Comparison of ENCODE assay signal across 14 cellular contexts in genomic region chr21:43360441-43361126, GRCh38.
DNase-seq lines count a peak whose midpoint lies in the region; ATAC-seq and TF ChIP-seq lines count a peak whose summit lies in the region.
"Had no signal": no experiment of that assay in that cellular context is flagged by ENCODE, and none has a peak within 500 bp of the region (broad histone marks: within the 10 kb centered on the region; RNA-seq: fewer than 3 reads in every experiment).

No MANE protein-coding gene starts in this region.

- peaks cover 2% of the 10 kb centered on the region for H3K27me3 Mint-ChIP-seq in activated CD8-positive, alpha-beta memory T cell treated with anti-CD3 and anti-CD28 coated beads, Interleukin-2, amount 10 ng/mL, durations not matched to agents 7 days and 5 days
- H3K27me3 Mint-ChIP-seq in T-cell = no peaks in the 10 kb centered on the region
- peaks cover 8 to 21% (median 20%) of the 10 kb centered on the region in 3 donors for H3K27me3 Mint-ChIP-seq in immature natural killer cell (ENCODE audit: low read depth in 3 of 3)
- H3K27me3 Mint-ChIP-seq in stimulated activated naive B cell treated with anti-CD40 and anti-IgM and Interleukin-4, amounts not matched to agents 10 μg/mL and 1 μg/mL and 100 μg/mL, for 72 hours = no peaks in the 10 kb centered on the region
- H3K27me3 Mint-ChIP-seq in progenitor cell of endocrine pancreas = peaks cover 26% of the 10 kb centered on the region

- CTCF ChIA-PET in activated CD8-positive, alpha-beta memory T cell treated with anti-CD3 and anti-CD28 coated beads, Interleukin-2, amount 10 ng/mL, durations not matched to agents 7 days and 5 days (lab: Charles Lee) = no interaction called here
- CTCF ChIA-PET in T-cell (lab: Charles Lee) = no interaction called here

- H3K4me3 Mint-ChIP-seq in activated CD8-positive, alpha-beta memory T cell treated with anti-CD3 and anti-CD28 coated beads, Interleukin-2, amount 10 ng/mL, durations not matched to agents 7 days and 5 days = peak overlapping the region; percentile 76
- H3K4me3 Mint-ChIP-seq in T-cell = peak overlapping the region in 2 of 3 donors; percentile 73 to 82
- H3K4me3 Mint-ChIP-seq in immature natural killer cell = peak overlapping the region in 2 of 5 donors; percentile 50 to 80
- H3K4me3 Mint-ChIP-seq in stimulated activated naive B cell treated with anti-CD40 and anti-IgM and Interleukin-4, amounts not matched to agents 10 μg/mL and 1 μg/mL and 100 μg/mL, for 72 hours = no peak overlapping the region
- H3K4me3 Mint-ChIP-seq in progenitor cell of endocrine pancreas (ENCODE audit: low read depth) = no peak overlapping the region

- no peak for DNase-seq in activated CD8-positive, alpha-beta memory T cell treated with anti-CD3 and anti-CD28 coated beads, Interleukin-2, amount 10 ng/mL, durations not matched to agents 7 days and 5 days
- no peak for DNase-seq in activated CD8-positive, alpha-beta memory T cell treated with anti-CD3 and anti-CD28 coated beads for 24 hours
- DNase-seq in T-cell (no peak), immature natural killer cell (no peak), progenitor cell of endocrine pancreas (ENCODE audit: low spot score, unreplicated experiment) (no peak)
- no peak for DNase-seq in stimulated activated naive B cell treated with anti-CD40 and anti-IgM and Interleukin-4, amounts not matched to agents 10 μg/mL and 1 μg/mL and 100 μg/mL, for 72 hours
- DNase-seq: ACHN; NCI-H774; nucleus accumbens; stimulated activated CD4-positive, alpha-beta T cell treated with anti-CD3 and anti-CD28 coated beads, Interleukin-4, amount 100 ng/mL, for 24 hours; substantia nigra; SW 1271 had no signal

- H3K9me3 Mint-ChIP-seq in activated CD8-positive, alpha-beta memory T cell treated with anti-CD3 and anti-CD28 coated beads, Interleukin-2, amount 10 ng/mL, durations not matched to agents 7 days and 5 days (ENCODE audit: low read depth) = no peaks in the 10 kb centered on the region
- H3K9me3 Mint-ChIP-seq in T-cell = no peaks in the 10 kb centered on the region
- no peaks in the 10 kb centered on the region for H3K9me3 Mint-ChIP-seq in immature natural killer cell
- no peaks in the 10 kb centered on the region for H3K9me3 Mint-ChIP-seq in stimulated activated naive B cell treated with anti-CD40 and anti-IgM and Interleukin-4, amounts not matched to agents 10 μg/mL and 1 μg/mL and 100 μg/mL, for 72 hours
- no peaks in the 10 kb centered on the region for H3K9me3 Mint-ChIP-seq in progenitor cell of endocrine pancreas (ENCODE audit: low read depth)

- POLR2A ChIA-PET in T-cell (lab: Charles Lee) = no interaction called here

- ATAC-seq in activated CD8-positive, alpha-beta memory T cell treated with anti-CD3 and anti-CD28 coated beads, Interleukin-2, amount 10 ng/mL, durations not matched to agents 7 days and 5 days = no peak
- ATAC-seq in T-cell (replicated peaks in 1 of 4) = no peak
- ATAC-seq in stimulated activated naive B cell treated with anti-CD40 and anti-IgM and Interleukin-4, amounts not matched to agents 10 μg/mL and 1 μg/mL and 100 μg/mL, for 72 hours (replicated peaks) = no peak
- no peak for ATAC-seq in HG03095 (IDR thresholded peaks at IDR 0.05; ENCODE audit: unreplicated experiment)
- ATAC-seq in GM19035 (IDR thresholded peaks at IDR 0.05; ENCODE audit: unreplicated experiment) = no peak

- no peaks in the 10 kb centered on the region for H3K36me3 Mint-ChIP-seq in activated CD8-positive, alpha-beta memory T cell treated with anti-CD3 and anti-CD28 coated beads, Interleukin-2, amount 10 ng/mL, durations not matched to agents 7 days and 5 days
- no peaks in the 10 kb centered on the region for H3K36me3 Mint-ChIP-seq in T-cell
- no peaks in the 10 kb centered on the region for H3K36me3 Mint-ChIP-seq in immature natural killer cell
- no peaks in the 10 kb centered on the region for H3K36me3 Mint-ChIP-seq in stimulated activated naive B cell treated with anti-CD40 and anti-IgM and Interleukin-4, amounts not matched to agents 10 μg/mL and 1 μg/mL and 100 μg/mL, for 72 hours
- no peaks in the 10 kb centered on the region for H3K36me3 Mint-ChIP-seq in progenitor cell of endocrine pancreas (ENCODE audit: insufficient read depth)

- no peak for TF ChIP-seq CTCF in progenitor cell of endocrine pancreas (IDR thresholded peaks at IDR 0.05; ENCODE audit: unreplicated experiment)

- H3K4me1 Mint-ChIP-seq in activated CD8-positive, alpha-beta memory T cell treated with anti-CD3 and anti-CD28 coated beads, Interleukin-2, amount 10 ng/mL, durations not matched to agents 7 days and 5 days = peaks cover 42% of the 10 kb centered on the region
- H3K4me1 Mint-ChIP-seq in T-cell (peaks cover 22 to 30% (median 23%) of the 10 kb centered on the region in 3 donors), immature natural killer cell (peaks cover 21 to 24% of the 10 kb centered on the region in 2 donors), progenitor cell of endocrine pancreas (ENCODE audit: low read depth) (peaks cover 10% of the 10 kb centered on the region)
- peaks cover 33 to 44% of the 10 kb centered on the region in 2 donors for H3K4me1 Mint-ChIP-seq in stimulated activated naive B cell treated with anti-CD40 and anti-IgM and Interleukin-4, amounts not matched to agents 10 μg/mL and 1 μg/mL and 100 μg/mL, for 72 hours

- no peak overlapping the region for H3K27ac Mint-ChIP-seq in activated CD8-positive, alpha-beta memory T cell treated with anti-CD3 and anti-CD28 coated beads, Interleukin-2, amount 10 ng/mL, durations not matched to agents 7 days and 5 days
- H3K27ac Mint-ChIP-seq in T-cell = peak overlapping the region in 1 of 2 donors; percentile 85
- H3K27ac Mint-ChIP-seq in immature natural killer cell = peak overlapping the region; percentile 17 to 99 (median 98)
- peak overlapping the region; percentile 94 for H3K27ac Mint-ChIP-seq in stimulated activated naive B cell treated with anti-CD40 and anti-IgM and Interleukin-4, amounts not matched to agents 10 μg/mL and 1 μg/mL and 100 μg/mL, for 72 hours
- H3K27ac Mint-ChIP-seq in progenitor cell of endocrine pancreas = no peak overlapping the region

Comparison
In these comparisons a context has a peak if more than half of its experiments do, and no peak if none do; other contexts are left out.
1. H3K27ac Mint-ChIP-seq: peak in immature natural killer cell (6 of 6) and stimulated activated naive B cell treated with anti-CD40 and anti-IgM and Interleukin-4, amounts not matched to agents 10 μg/mL and 1 μg/mL and 100 μg/mL, for 72 hours (single experiment); none in activated CD8-positive, alpha-beta memory T cell treated with anti-CD3 and anti-CD28 coated beads, Interleukin-2, amount 10 ng/mL, durations not matched to agents 7 days and 5 days (single experiment) and progenitor cell of endocrine pancreas (single experiment).
2. H3K4me3 Mint-ChIP-seq: peak in activated CD8-positive, alpha-beta memory T cell treated with anti-CD3 and anti-CD28 coated beads, Interleukin-2, amount 10 ng/mL, durations not matched to agents 7 days and 5 days (single experiment) and T-cell (2 of 3); none in stimulated activated naive B cell treated with anti-CD40 and anti-IgM and Interleukin-4, amounts not matched to agents 10 μg/mL and 1 μg/mL and 100 μg/mL, for 72 hours (0 of 2) and progenitor cell of endocrine pancreas (single experiment).